8 cellular contexts compared by ENCODE assay signal in genomic region chr17:75152971-75153853, GRCh38. TPM values are rescaled to one million over a fixed set of nuclear protein-coding genes. Genes with fewer than 3 reads are reported as not detected.
A peak's percentile ranks its signal among the peaks of the same experiment; 100 is the strongest.
DNase-seq lines count a peak whose midpoint lies in the region; ATAC-seq and TF ChIP-seq lines count a peak whose summit lies in the region.

No MANE protein-coding gene starts in this region.

- DNase-seq in SIG-M5 treated with dmso at 0.1 percent for 504 hours (lab: John Stamatoyannopoulos, UW; ENCODE audit: unreplicated experiment) (peak; percentile 87), SIG-M5 (lab: John Stamatoyannopoulos, UW) (no peak), Kasumi-1 (lab: John Stamatoyannopoulos, UW) (peak; percentile 61 to 65), SJCRH30 (peak; percentile 58 to 65), mammary epithelial cell (peak; percentile 57), lower lobe of right lung (no peak), thoracic aorta (ENCODE audit: low spot score) (no peak), HPDE6-E6E7 (ENCODE audit: extremely low spot score) (no peak)

- H3K27me3 ChIP-seq in SJCRH30 (no peaks in the 10 kb centered on the region), mammary epithelial cell (ENCODE audit: insufficient read depth, low read length) (no peaks in the 10 kb centered on the region), lower lobe of right lung (ENCODE audit: low read depth) (no peaks in the 10 kb centered on the region), thoracic aorta (replicated peaks; ENCODE audit: insufficient read depth) (no peaks in the 10 kb centered on the region)

- peak overlapping the region; percentile 89 for H3K27ac ChIP-seq in SJCRH30
- H3K27ac ChIP-seq in mammary epithelial cell (ENCODE audit: insufficient read depth, low read depth, low read length) = peak overlapping the region; percentile 61
- peak overlapping the region; percentile 90 for H3K27ac ChIP-seq in lower lobe of right lung
- no peak overlapping the region for H3K27ac ChIP-seq in thoracic aorta

- dilution Hi-C loops in mammary epithelial cell (cut with HindIII; ENCODE audit: low sequenced_read_pairs) = no loop called here

- H3K9ac ChIP-seq in mammary epithelial cell (ENCODE audit: insufficient read depth, low read length) = peak overlapping the region; percentile 69

- H3K79me2 ChIP-seq in mammary epithelial cell (ENCODE audit: insufficient read depth, low read length) = peaks cover 61% of the 10 kb centered on the region

- in situ Hi-C loops in mammary epithelial cell (cut with MboI; ENCODE audit: low sequenced_read_pairs in 2 of 2) = no loop called here

- 2% methylated on average over 11 of the region's 36 CpGs for WGBS in mammary epithelial cell (ENCODE audit: low coverage, missing lambda C conversion rate)

- no peak for TF ChIP-seq CTCF in mammary epithelial cell (conservative IDR thresholded peaks at IDR 0.05 in 1 of 2, IDR thresholded peaks at IDR 0.05 in 1 of 2; ENCODE audit: extremely low read depth in 1 of 2, insufficient read depth in 1 of 2, low read depth in 1 of 2, low read length in 2 of 2)
- no peak for TF ChIP-seq CTCF in lower lobe of right lung (IDR thresholded peaks at IDR 0.05)
- TF ChIP-seq CTCF in thoracic aorta (IDR thresholded peaks at IDR 0.05) = no peak

- H3K9me3 ChIP-seq in SJCRH30 (replicated peaks) (no peaks in the 10 kb centered on the region), mammary epithelial cell (replicated peaks; ENCODE audit: insufficient read depth, low read length) (no peaks in the 10 kb centered on the region), lower lobe of right lung (no peaks in the 10 kb centered on the region), thoracic aorta (no peaks in the 10 kb centered on the region)

- peak overlapping the region; percentile 80 for H3K4me2 ChIP-seq in mammary epithelial cell (ENCODE audit: insufficient read depth, low read depth, low read length)

- peaks cover 11% of the 10 kb centered on the region for H3K36me3 ChIP-seq in SJCRH30
- peaks cover 4% of the 10 kb centered on the region for H3K36me3 ChIP-seq in mammary epithelial cell (ENCODE audit: insufficient read depth, low read length)
- H3K36me3 ChIP-seq in lower lobe of right lung = peaks cover 1% of the 10 kb centered on the region
- no peaks in the 10 kb centered on the region for H3K36me3 ChIP-seq in thoracic aorta

- BruUV-seq in mammary epithelial cell (replicated peaks; lab: Mats Ljungman, UMichigan) = no TSS peak

- H3K4me3 ChIP-seq in SJCRH30 (peak overlapping the region; percentile 77), mammary epithelial cell (replicated peaks in 1 of 3; ENCODE audit: insufficient read depth in 1 of 3, low read depth in 2 of 3, low read length in 3 of 3) (peak overlapping the region; percentile 92 to 94 (median 93)), lower lobe of right lung (peak overlapping the region; percentile 86), thoracic aorta (peak overlapping the region; percentile 85)

- peak in 1 of 2 donors; percentile 26 for ATAC-seq in lower lobe of right lung
- ATAC-seq in thoracic aorta (ENCODE audit: insufficient number of reproducible peaks, low FRiP score, low read depth) = peak; percentile 3

- H4K20me1 ChIP-seq in mammary epithelial cell (ENCODE audit: insufficient read depth, low read length) = peaks cover 3% of the 10 kb centered on the region

- H3K4me1 ChIP-seq in SJCRH30 (peaks cover 17% of the 10 kb centered on the region), mammary epithelial cell (ENCODE audit: insufficient read depth, low read length) (peaks cover 19% of the 10 kb centered on the region), lower lobe of right lung (peaks cover 22% of the 10 kb centered on the region), thoracic aorta (ENCODE audit: control insufficient read depth in 1 of 2, low read depth in 2 of 2) (peaks cover 8 to 15% of the 10 kb centered on the region in 2 donors)

- H2AFZ ChIP-seq in mammary epithelial cell (ENCODE audit: low read depth, low read length) = peak overlapping the region; percentile 75

- CTCF ChIA-PET in mammary epithelial cell (lab: Charles Lee; ENCODE audit: low non-redundant PET) = no interaction called here

- intact Hi-C loops in mammary epithelial cell (cut with micrococcal nuclease) (loop anchor here (2.0 kb wide), 1 partner anchor 16 kb away; no protein-coding TSS in a partner anchor), lower lobe of right lung (cut with DNase I) (no loop called here)

RNA-seq across cellular contexts. Expression of gene JPT1, which starts 1.1 kb away (rescaled TPM):
- 313 and 320 TPM in 2 replicates for total RNA-seq in SJCRH30 (2014; rRNA removed; shearing (Covaris generic))
- total RNA-seq in mammary epithelial cell (100 to 1,000 TPM; 107 to 223 TPM), lower lobe of right lung (61.1 TPM), thoracic aorta (10 to 100 TPM; 19.6 to 45.7 TPM)
- 280 TPM for polyA plus RNA-seq in mammary epithelial cell
- 110 TPM for polyA minus RNA-seq in mammary epithelial cell

RNA-seq across cellular contexts. Expression of gene NT5C, which starts 21.7 kb away (rescaled TPM):
- 34.5 and 36.0 TPM in 2 replicates for total RNA-seq in SJCRH30 (2014; rRNA removed; shearing (Covaris generic))
- total RNA-seq in mammary epithelial cell (10 to 100 TPM; 45.7 to 65.7 TPM), lower lobe of right lung (34.9 TPM), thoracic aorta (10 to 100 TPM; 57.9 to 80.0 TPM)
- polyA plus RNA-seq in mammary epithelial cell = 37.9 TPM
- polyA minus RNA-seq in mammary epithelial cell = 27.5 TPM

RNA-seq across cellular contexts. Expression of gene SUMO2, which starts 29.5 kb away (rescaled TPM):
- total RNA-seq in SJCRH30 (2014; rRNA removed; shearing (Covaris generic)) = 433 and 472 TPM in 2 replicates
- total RNA-seq in mammary epithelial cell (100 to 1,000 TPM in 1 of 2 donors, 10 to 100 TPM in 1; 49.7 to 279 TPM), lower lobe of right lung (351 TPM), thoracic aorta (10 to 100 TPM; 57.9 to 60.1 TPM)
- polyA plus RNA-seq in mammary epithelial cell = 71.8 TPM
- 141 TPM for polyA minus RNA-seq in mammary epithelial cell

RNA-seq across cellular contexts. Expression of gene ARMC7, which starts 43.4 kb away (rescaled TPM):
- 9.6 and 10.9 TPM in 2 replicates for total RNA-seq in SJCRH30 (2014; rRNA removed; shearing (Covaris generic))
- total RNA-seq in mammary epithelial cell (1 to 10 TPM; 2.8 to 8.3 TPM), lower lobe of right lung (16.7 TPM), thoracic aorta (1 to 10 TPM; 6.1 to 7.6 TPM)
- 8.6 TPM for polyA plus RNA-seq in mammary epithelial cell
- 4.9 TPM for polyA minus RNA-seq in mammary epithelial cell

RNA-seq across cellular contexts. Expression of gene NUP85, which starts 52.3 kb away (rescaled TPM):
- total RNA-seq in SJCRH30 (2014; rRNA removed; shearing (Covaris generic)) = 95.4 and 103 TPM in 2 replicates
- total RNA-seq in mammary epithelial cell (10 to 100 TPM; 28.2 to 60.8 TPM), lower lobe of right lung (66.8 TPM), thoracic aorta (10 to 100 TPM; 30.3 to 39.3 TPM)
- polyA plus RNA-seq in mammary epithelial cell = 75.8 TPM
- 144 TPM for polyA minus RNA-seq in mammary epithelial cell

Comparison
In these comparisons a context has a peak if more than half of its experiments do, and no peak if none do; other contexts are left out.
1. DNase-seq: peak in SIG-M5 treated with dmso at 0.1 percent for 504 hours (single experiment), Kasumi-1 (2 of 2), SJCRH30 (2 of 2) and mammary epithelial cell (single experiment); none in SIG-M5 (single experiment), lower lobe of right lung (single experiment), thoracic aorta (single experiment) and HPDE6-E6E7 (single experiment).
2. H3K27ac ChIP-seq: peak in SJCRH30 (single experiment), mammary epithelial cell (single experiment) and lower lobe of right lung (single experiment); none in thoracic aorta (0 of 2).
3. Peak in every context shown above with its lines, with median percentiles within 50 percentile points of each other: H3K4me3 ChIP-seq.